In genomic region chr7:151400626-151401315, GRCh38 we compare ENCODE assay signal across 10 cellular contexts. TPM values are rescaled to one million over a fixed set of nuclear protein-coding genes. Genes with fewer than 3 reads are reported as not detected.
DNase-seq lines count a peak whose midpoint lies in the region; ATAC-seq and TF ChIP-seq lines count a peak whose summit lies in the region.
"Had no signal": no experiment of that assay in that cellular context is flagged by ENCODE, and none has a peak within 500 bp of the region (broad histone marks: within the 10 kb centered on the region; RNA-seq: fewer than 3 reads in every experiment).

No MANE protein-coding gene starts in this region.

- no peaks in the 10 kb centered on the region; the same call in 1 of the 2 replicates for H3K9me3 ChIP-seq in BE2C
- H3K9me3 ChIP-seq: esophagus squamous epithelium had no signal

- H3K36me3 Mint-ChIP-seq in neural crest cell (ENCODE audit: low read depth), result peaks cover 13% of the 10 kb centered on the region

- H3K4me1 ChIP-seq in BE2C, result no peaks in the 10 kb centered on the region

- no peaks in the 10 kb centered on the region for H3K36me3 ChIP-seq in BE2C
- H3K36me3 ChIP-seq: esophagus squamous epithelium had no signal

- H3K4me3 ChIP-seq in BE2C (ENCODE audit: low read depth, low read length), result no peak overlapping the region
- H3K4me3 ChIP-seq: esophagus squamous epithelium had no signal

- no peak for DNase-seq in neural crest cell (ENCODE audit: low read depth, low spot score)
- no peak for DNase-seq in BE2C
- no peak for DNase-seq in globus pallidus (ENCODE audit: low spot score)
- DNase-seq: amniotic stem cell; esophagus squamous epithelium; stimulated activated naive CD4-positive, alpha-beta T cell had no signal

- peak overlapping the region; percentile 71 for H3K27ac Mint-ChIP-seq in neural crest cell (ENCODE audit: unreplicated experiment)

- TF ChIP-seq CTCF in neural crest cell (conservative IDR thresholded peaks at IDR 0.05) (no peak), BE2C (IDR thresholded peaks at IDR 0.05; ENCODE audit: low read depth, low read length) (no peak)

- peaks cover 5% of the 10 kb centered on the region for H3K9me3 Mint-ChIP-seq in neural crest cell

- H3K4me1 Mint-ChIP-seq in neural crest cell, result peaks cover 21% of the 10 kb centered on the region

- no peak overlapping the region for H3K4me3 Mint-ChIP-seq in neural crest cell

- ATAC-seq in GM18520 (IDR thresholded peaks at IDR 0.05; ENCODE audit: unreplicated experiment), result peak; percentile 79
- ATAC-seq in GM21786 (IDR thresholded peaks at IDR 0.05; ENCODE audit: unreplicated experiment), result peak; percentile 74
- peak; percentile 68 for ATAC-seq in HG03571 (IDR thresholded peaks at IDR 0.05; ENCODE audit: unreplicated experiment)
- no peak for ATAC-seq in GM19328 (IDR thresholded peaks at IDR 0.05; ENCODE audit: unreplicated experiment)

- H3K27me3 Mint-ChIP-seq in neural crest cell (ENCODE audit: low read depth), result no peaks in the 10 kb centered on the region

- no peaks in the 10 kb centered on the region for H3K27me3 ChIP-seq in BE2C

RNA-seq across cellular contexts. Expression of gene WDR86, which starts 9.1 kb away (rescaled TPM):
- total RNA-seq in neural crest cell, result 24.8 and 29.8 TPM in 2 replicates
- 3.4 TPM for polyA plus RNA-seq in BE2C (2012; ENCODE audit: insufficient read depth, insufficient read length, low read depth)

RNA-seq across cellular contexts. Expression of gene CRYGN, which starts 39.2 kb away (rescaled TPM):
- total RNA-seq in neural crest cell, result 0.16 and 0.32 TPM in 2 replicates
- polyA plus RNA-seq in BE2C (2012; ENCODE audit: insufficient read depth, insufficient read length, low read depth), result not detected

RNA-seq across cellular contexts. Expression of gene NUB1, which starts 59.2 kb away (rescaled TPM):
- 32.6 and 33.2 TPM in 2 replicates for total RNA-seq in neural crest cell
- polyA plus RNA-seq in BE2C (2012; ENCODE audit: insufficient read depth, insufficient read length, low read depth), result 32.4 TPM
